ENCODE assay signal across 1 cellular context in genomic region chr3:97793415-97794019, GRCh38.
TF ChIP-seq lines count a peak whose summit lies in the region.

No MANE protein-coding gene starts in this region.

TF ChIP-seq in A549, 52 proteins besides CTCF, POLR2A, EP300 and RAD21 (continued from another document):
- TF ChIP-seq HMGXB4 (CRISPR knock-in tag; IDR thresholded peaks at IDR 0.05; ENCODE audit: borderline replicate concordance) = no peak
